13 cellular contexts compared by ENCODE assay signal in the genomic region with DNA sequence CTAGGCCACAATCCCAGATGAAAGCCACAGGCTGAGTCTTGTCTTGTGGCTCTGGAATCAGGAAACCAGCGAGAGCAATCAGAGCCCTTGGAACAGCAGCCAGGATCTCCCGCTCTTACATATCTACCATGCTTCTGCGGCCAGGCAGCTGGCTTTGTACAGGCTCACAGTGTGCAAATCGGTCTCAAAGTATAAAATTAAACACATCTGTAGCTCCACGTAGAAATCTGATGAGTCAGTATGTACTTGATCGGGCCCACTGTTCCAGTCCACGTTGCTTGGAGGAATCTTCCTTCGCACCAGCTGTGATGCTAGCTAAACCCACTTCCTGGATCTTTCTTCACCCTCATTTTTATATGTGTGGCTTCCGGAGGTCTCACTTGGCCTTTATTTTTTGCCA.
DNase-seq lines count a peak whose midpoint lies in the region; ATAC-seq and TF ChIP-seq lines count a peak whose summit lies in the region.
"Had no signal": no experiment of that assay in that cellular context is flagged by ENCODE, and none has a peak within 500 bp of the region (broad histone marks: within the 10 kb centered on the region; RNA-seq: fewer than 3 reads in every experiment).

No MANE protein-coding gene starts in this region.

- H3K4me3 ChIP-seq in Loucy (ENCODE audit: low read length, poor library complexity, severe bottlenecking) (peak overlapping the region; percentile 14), gastroesophageal sphincter (no peak overlapping the region), neural progenitor cell (no peak overlapping the region)
- H3K4me3 ChIP-seq: tibial artery had no signal

- H3K9ac ChIP-seq in Loucy (ENCODE audit: low read depth, low read length, poor library complexity, severe bottlenecking): no peak overlapping the region
- no peak overlapping the region for H3K9ac ChIP-seq in neural progenitor cell

- H3K27me3 ChIP-seq in Loucy (ENCODE audit: insufficient read depth, low read length, poor library complexity, severe bottlenecking) (no peaks in the 10 kb centered on the region), gastroesophageal sphincter (no peaks in the 10 kb centered on the region), neural progenitor cell (no peaks in the 10 kb centered on the region)
- H3K27me3 ChIP-seq: tibial artery had no signal

- H4K20me1 ChIP-seq in Loucy (ENCODE audit: insufficient read depth, low read length, poor library complexity, severe bottlenecking) (no peaks in the 10 kb centered on the region), neural progenitor cell (ENCODE audit: low read depth) (no peaks in the 10 kb centered on the region)

- no peak overlapping the region for H2AFZ ChIP-seq in Loucy (ENCODE audit: low read length)
- no peak overlapping the region for H2AFZ ChIP-seq in neural progenitor cell (replicated peaks)

- no peak overlapping the region for H3K4me3 Mint-ChIP-seq in neural progenitor cell

- peak overlapping the region; percentile 44 for H3K4me2 ChIP-seq in Loucy (ENCODE audit: low read depth, low read length, poor library complexity, severe bottlenecking)
- H3K4me2 ChIP-seq in neural progenitor cell: no peak overlapping the region

- H3K27ac ChIP-seq in gastroesophageal sphincter: no peak overlapping the region
- no peak overlapping the region for H3K27ac ChIP-seq in neural progenitor cell
- H3K27ac ChIP-seq: tibial artery had no signal

- H3F3A ChIP-seq in Loucy (ENCODE audit: low read depth) (no peaks in the 10 kb centered on the region), neural progenitor cell (ENCODE audit: low read depth) (no peaks in the 10 kb centered on the region)

- H3K36me3 Mint-ChIP-seq in neural progenitor cell: no peaks in the 10 kb centered on the region

- H3K36me3 ChIP-seq in Loucy (ENCODE audit: insufficient read depth, low read length): no peaks in the 10 kb centered on the region
- H3K36me3 ChIP-seq in gastroesophageal sphincter: no peaks in the 10 kb centered on the region
- H3K36me3 ChIP-seq in neural progenitor cell: no peaks in the 10 kb centered on the region
- H3K36me3 ChIP-seq: tibial artery had no signal

- no peak for TF ChIP-seq EP300 in gastroesophageal sphincter (IDR thresholded peaks at IDR 0.05)

- no peaks in the 10 kb centered on the region for H3K9me2 ChIP-seq in Loucy (replicated peaks; ENCODE audit: low read depth, low read length)

- no peaks in the 10 kb centered on the region for H3K79me2 ChIP-seq in Loucy (ENCODE audit: insufficient read depth, low read length)
- H3K79me2 ChIP-seq in neural progenitor cell (ENCODE audit: low read depth): no peaks in the 10 kb centered on the region

- TF ChIP-seq POLR2A in gastroesophageal sphincter (IDR thresholded peaks at IDR 0.05): no peak

- H3K9me3 ChIP-seq in Loucy (ENCODE audit: insufficient read depth, low read depth, low read length): no peaks in the 10 kb centered on the region
- H3K9me3 ChIP-seq in gastroesophageal sphincter: no peaks in the 10 kb centered on the region
- no peaks in the 10 kb centered on the region for H3K9me3 ChIP-seq in neural progenitor cell (ENCODE audit: low read depth)
- H3K9me3 ChIP-seq: tibial artery had no signal

- H3K4me1 Mint-ChIP-seq in neural progenitor cell: no peaks in the 10 kb centered on the region

- no peaks in the 10 kb centered on the region for H3K9me3 Mint-ChIP-seq in neural progenitor cell

- 60 to 67% methylated on average over 8 to 9 of the region's 9 CpGs for WGBS in gastroesophageal sphincter (ENCODE audit: low coverage in 1 of 2), 2 donors

- TF ChIP-seq CTCF in Loucy (conservative IDR thresholded peaks at IDR 0.05; ENCODE audit: low read length) (no peak), gastroesophageal sphincter (IDR thresholded peaks at IDR 0.05) (no peak), neural progenitor cell (IDR thresholded peaks at IDR 0.05) (no peak)

- ATAC-seq in gastroesophageal sphincter (peak; percentile 53), GM18861 (IDR thresholded peaks at IDR 0.05; ENCODE audit: unreplicated experiment) (no peak)
- ATAC-seq: SK-N-SH treated with all-trans-retinoic acid at 6 μM for 48 hours had no signal

- peaks cover 3% of the 10 kb centered on the region for H3K27me3 Mint-ChIP-seq in neural progenitor cell (ENCODE audit: insufficient read depth, low read depth)

- H3K4me1 ChIP-seq in Loucy (ENCODE audit: insufficient read depth, low read length, poor library complexity, severe bottlenecking) (peaks cover 20% of the 10 kb centered on the region), gastroesophageal sphincter (peaks cover 0 to 22% (median 0%) of the 10 kb centered on the region in 3 donors), neural progenitor cell (no peaks in the 10 kb centered on the region)

- DNase-seq in AG20443 (ENCODE audit: low spot score) (peak; percentile 80), neural progenitor cell (ENCODE audit: low spot score) (no peak), epidermal melanocyte (ENCODE audit: insufficient read length, low spot score) (no peak), amniotic stem cell (lab: John Stamatoyannopoulos, UW) (no peak), GOT3 (lab: John Stamatoyannopoulos, UW) (no peak)
- DNase-seq: activated CD4-positive, CD25-positive, alpha-beta regulatory T cell; activated T-cell treated with anti-CD3 and anti-CD28 coated beads for 4 hours; NCI-H1092 treated with DMSO at 0.1 percent for 48 hours had no signal

- H3K27ac Mint-ChIP-seq in neural progenitor cell: peak overlapping the region; percentile 44
